Comparison of ENCODE assay signal across 1 cellular context in the genomic region with DNA sequence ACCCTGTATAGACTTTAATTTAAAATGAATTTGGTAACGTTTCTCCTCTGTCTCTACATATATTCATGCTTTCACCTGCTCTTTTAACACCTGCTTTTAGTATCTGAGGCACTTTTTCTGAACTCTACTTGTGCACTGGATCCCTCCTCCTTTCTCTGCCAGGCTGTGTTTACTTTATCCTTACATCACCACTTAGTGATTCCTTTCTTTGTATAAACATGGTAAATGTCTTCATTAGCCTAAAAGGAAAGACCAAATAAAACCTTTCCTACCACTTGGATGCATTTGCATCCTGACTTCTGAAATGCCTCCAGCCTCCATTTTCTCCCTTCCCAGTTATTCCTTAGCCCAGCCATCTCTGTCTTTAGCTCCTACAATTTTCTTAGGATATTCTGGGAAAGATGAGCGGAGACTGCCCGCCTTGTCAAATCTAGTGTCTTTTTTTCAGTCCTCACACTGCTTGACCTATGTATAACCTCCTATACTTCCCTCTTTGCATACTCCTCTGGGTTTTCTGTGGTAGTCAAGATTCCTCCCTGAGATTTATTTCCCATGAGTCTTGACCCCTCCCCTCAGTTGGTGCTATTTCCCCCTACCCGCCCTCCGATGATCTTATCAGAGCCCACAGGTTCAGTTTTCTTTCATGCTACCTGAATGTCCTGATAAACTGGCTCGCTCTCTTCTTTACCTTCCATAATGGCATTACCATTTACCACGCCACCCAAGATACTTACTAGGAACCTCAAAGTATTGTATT.
A peak's percentile ranks its signal among the peaks of the same experiment; 100 is the strongest.
TF ChIP-seq lines count a peak whose summit lies in the region.

No MANE protein-coding gene starts in this region.

TF ChIP-seq in HepG2, 621 proteins besides CTCF, POLR2A, EP300 and RAD21:
- TF ChIP-seq FOXA3 (CRISPR knock-in tag; IDR thresholded peaks at IDR 0.05) (peak; percentile 72), FOXA1 (IDR thresholded peaks at IDR 0.05) (no peak), FOXA1 (CRISPR knock-in tag; IDR thresholded peaks at IDR 0.05) (peak; percentile 73), RBM22 (optimal IDR thresholded peaks at IDR 0.05; ENCODE audit: low read length) (peak; percentile 25), NRL (CRISPR knock-in tag; IDR thresholded peaks at IDR 0.05; ENCODE audit: borderline replicate concordance) (no peak)
- TF ChIP-seq, protein P1, sequence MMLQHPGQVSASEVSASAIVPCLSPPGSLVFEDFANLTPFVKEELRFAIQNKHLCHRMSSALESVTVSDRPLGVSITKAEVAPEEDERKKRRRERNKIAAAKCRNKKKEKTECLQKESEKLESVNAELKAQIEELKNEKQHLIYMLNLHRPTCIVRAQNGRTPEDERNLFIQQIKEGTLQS (CRISPR knock-in tag; IDR thresholded peaks at IDR 0.05) = peak; percentile 20; the same call in 1 of the 2 replicates
TF ChIP-seq in HepG2: peak in this region for 4.
